In the genomic region with DNA sequence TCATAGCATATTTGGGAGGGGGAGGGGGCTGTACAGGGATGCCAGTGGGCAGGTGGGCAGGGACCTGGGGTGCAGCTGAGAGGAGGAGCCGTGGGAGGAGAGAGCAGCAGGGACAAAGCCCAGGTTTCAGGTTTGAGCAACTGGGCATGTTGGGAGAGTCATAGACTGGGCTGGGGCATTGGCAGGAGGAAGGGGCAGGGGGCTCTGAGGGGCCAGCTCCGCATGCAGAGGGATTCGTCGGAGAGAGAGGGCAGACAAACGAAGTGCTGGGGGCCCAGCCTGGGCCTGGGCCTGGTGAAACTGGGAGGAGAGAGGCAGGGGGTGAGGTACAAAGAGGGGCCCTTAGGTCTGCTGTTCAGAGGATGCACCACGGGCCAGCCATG, we compare ENCODE assay signal across 19 cellular contexts. TPM values are rescaled to one million over a fixed set of nuclear protein-coding genes. Genes with fewer than 3 reads are reported as not detected.
DNase-seq lines count a peak whose midpoint lies in the region; ATAC-seq and TF ChIP-seq lines count a peak whose summit lies in the region.
"Had no signal": no experiment of that assay in that cellular context is flagged by ENCODE, and none has a peak within 500 bp of the region (broad histone marks: within the 10 kb centered on the region; RNA-seq: fewer than 3 reads in every experiment).

No MANE protein-coding gene starts in this region.

- no peaks in the 10 kb centered on the region for H3K36me3 ChIP-seq in OCI-LY3 (replicated peaks; ENCODE audit: low read depth, low read length)
- H3K36me3 ChIP-seq: BE2C had no signal

- DNase-seq in dorsolateral prefrontal cortex, result no peak
- DNase-seq in posterior vena cava (ENCODE audit: low spot score), result peak; percentile 55
- no peak for DNase-seq in HuH-7.5 (ENCODE audit: low spot score)
- no peak for DNase-seq in DMS153 (lab: John Stamatoyannopoulos, UW)
- DNase-seq: BE2C; CD4-positive, CD25-positive, alpha-beta regulatory T cell; DMS79; H9; IMR-90; NCI-H187 treated with DMSO at 0.1 percent for 48 hours; NCI-H69; SIG-M5; SK-N-SH had no signal

- no peak overlapping the region for H3K27ac ChIP-seq in OCI-LY3 (ENCODE audit: low read length)
- peak overlapping the region in 50 of 59 donors; percentile 8 to 93 (median 80) for H3K27ac ChIP-seq in dorsolateral prefrontal cortex
- H3K27ac ChIP-seq in temporal lobe (ENCODE audit: low read depth, low read length), result peak overlapping the region; percentile 28
- H3K27ac ChIP-seq: KMS-11, RWPE1 had no signal

- H3K4me2 ChIP-seq in OCI-LY3 (ENCODE audit: low read length), result peak overlapping the region; percentile 10; the same call in 1 of the 2 replicates
- H3K4me2 ChIP-seq: KMS-11, SK-N-SH had no signal

- peaks cover 6% of the 10 kb centered on the region; the same call in 1 of the 2 replicates for H3K4me1 ChIP-seq in OCI-LY3 (ENCODE audit: low read length)
- H3K4me1 ChIP-seq: BE2C had no signal

- H3K4me3 ChIP-seq in OCI-LY3 (ENCODE audit: low read length) (no peak overlapping the region), dorsolateral prefrontal cortex (peak overlapping the region in 1 of 59 donors; percentile 23)

- intact Hi-C loops in dorsolateral prefrontal cortex (cut with DNase I), result loop anchor here in 1 of 2 donors (2.0 kb wide), 1 partner anchor 25 kb away; the partner anchor contains the start of gene RASGRF1
- intact Hi-C loops in posterior vena cava (cut with DNase I), result no loop called here

- no peaks in the 10 kb centered on the region for H3K79me2 ChIP-seq in OCI-LY3 (ENCODE audit: low read length)

- H4K20me1 ChIP-seq in OCI-LY3 (ENCODE audit: insufficient read depth, low read length), result no peaks in the 10 kb centered on the region

- ATAC-seq in HG02610 (IDR thresholded peaks at IDR 0.05; ENCODE audit: unreplicated experiment), result no peak

- TF ChIP-seq CTCF in OCI-LY3 (IDR thresholded peaks at IDR 0.05; ENCODE audit: low read depth, low read length), result no peak
- TF ChIP-seq CTCF in dorsolateral prefrontal cortex (IDR thresholded peaks at IDR 0.05 in 54 of 56, conservative IDR thresholded peaks at IDR 0.05 in 2 of 56; ENCODE audit: low read depth in 1 of 56, partially characterized antibody in 56 of 56), result no peak

- H3K27me3 ChIP-seq in OCI-LY3 (ENCODE audit: low read depth, low read length) (peaks cover 17% of the 10 kb centered on the region; the same call in 1 of the 2 replicates), dorsolateral prefrontal cortex (no peaks in the 10 kb centered on the region)
- H3K27me3 ChIP-seq: BE2C had no signal

- H3K9ac ChIP-seq in OCI-LY3 (ENCODE audit: low read length), result no peak overlapping the region
- H3K9ac ChIP-seq: KMS-11, SK-N-SH had no signal

- no peak overlapping the region for H2AFZ ChIP-seq in OCI-LY3 (ENCODE audit: low read depth, low read length)

- H3K9me3 ChIP-seq in OCI-LY3 (ENCODE audit: insufficient read depth, low read length), result no peaks in the 10 kb centered on the region
- H3K9me3 ChIP-seq: BE2C, SK-N-SH had no signal

RNA-seq across cellular contexts. Expression of gene RASGRF1, which starts 25.2 kb away (rescaled TPM):
- total RNA-seq in dorsolateral prefrontal cortex (100 to 1,000 TPM in 29 of 120 experiments, 10 to 100 TPM in 91; 55.3 to 149 (median 86.9) TPM), posterior vena cava (under 1 TPM; 0.09 to 0.10 TPM), temporal lobe (3.7 TPM)
- total RNA-seq: CD4-positive, CD25-positive, alpha-beta regulatory T cell; NCI-H460 had no signal

Comparison
In these comparisons a context has a peak if more than half of its experiments do, and no peak if none do; other contexts are left out.
1. RNA of gene RASGRF1, which starts 25.2 kb away (total RNA-seq): 55.3 to 149 TPM in dorsolateral prefrontal cortex; 3.7 TPM in temporal lobe (single experiment) and 0.09 to 0.10 TPM in posterior vena cava; every median in the first group is over 10 times any median in the second.